In the genomic region with DNA sequence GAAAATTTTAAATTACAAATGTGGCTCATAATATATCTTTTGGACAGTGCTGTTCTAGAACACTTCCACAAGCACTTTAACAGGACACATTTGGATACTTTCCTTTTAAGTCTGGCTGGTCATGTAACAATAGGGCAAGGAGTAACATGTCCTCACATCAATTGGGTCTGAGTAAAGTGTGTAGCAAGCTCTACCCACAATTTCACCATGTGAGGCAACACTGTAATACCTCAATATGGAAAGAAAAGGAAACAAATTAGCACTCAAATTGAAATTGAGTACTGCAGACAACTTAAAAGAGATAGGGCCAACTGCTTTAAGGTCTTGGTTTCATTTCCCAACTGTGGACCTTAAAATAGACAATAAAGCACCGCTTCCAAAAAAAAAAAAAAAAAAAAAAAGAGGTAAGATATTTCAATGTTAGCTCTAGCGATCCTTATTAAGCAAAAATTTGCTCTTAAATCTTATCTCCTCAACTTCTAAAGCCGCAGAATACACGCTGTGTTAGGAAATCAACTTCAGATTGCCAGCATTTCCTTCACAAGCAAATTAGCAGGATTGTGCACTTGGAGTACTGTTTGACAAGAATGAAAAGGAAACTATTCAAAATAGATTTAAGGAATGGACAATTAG, we compare ENCODE assay signal across 8 cellular contexts. TPM values are rescaled to one million over a fixed set of nuclear protein-coding genes. Genes with fewer than 3 reads are reported as not detected.
DNase-seq lines count a peak whose midpoint lies in the region; ATAC-seq and TF ChIP-seq lines count a peak whose summit lies in the region.

No MANE protein-coding gene starts in this region.

- H3K27ac ChIP-seq in sigmoid colon, result peak overlapping the region; percentile 85 to 89 (median 86)

- WGBS in sigmoid colon, 2 donors, result 0 to 5% methylated on average over 4 of the region's 4 CpGs

- no peaks in the 10 kb centered on the region for H3K9me3 ChIP-seq in sigmoid colon

- ATAC-seq in HG03460 (IDR thresholded peaks at IDR 0.05; ENCODE audit: unreplicated experiment), result no peak
- ATAC-seq in GM21723 (IDR thresholded peaks at IDR 0.05; ENCODE audit: unreplicated experiment), result no peak

- peaks cover 0 to 6% (median 0%) of the 10 kb centered on the region in 4 donors for H3K4me1 ChIP-seq in sigmoid colon

- DNase-seq in AML-193 (lab: John Stamatoyannopoulos, UW) (peak; percentile 49 to 54), H4 (ENCODE audit: low spot score) (peak; percentile 24), SKM-1 treated with dmso at 0.1 percent for 144 hours (lab: John Stamatoyannopoulos, UW; ENCODE audit: unreplicated experiment) (peak; percentile 55), fibroblast of pulmonary artery (ENCODE audit: low read depth) (peak; percentile 73), sigmoid colon (no peak), SHP77 treated with DMSO at 0.1 percent for 48 hours (lab: John Stamatoyannopoulos, UW) (no peak)

- no peaks in the 10 kb centered on the region for H3K36me3 ChIP-seq in sigmoid colon

- TF ChIP-seq CTCF in fibroblast of pulmonary artery (IDR thresholded peaks at IDR 0.05; ENCODE audit: low read length, missing control alignments), result no peak
- no peak for TF ChIP-seq CTCF in sigmoid colon (IDR thresholded peaks at IDR 0.05)

- no peak for TF ChIP-seq EP300 in sigmoid colon (IDR thresholded peaks at IDR 0.05)

- no peaks in the 10 kb centered on the region for H3K27me3 ChIP-seq in sigmoid colon

- TF ChIP-seq POLR2A in sigmoid colon (IDR thresholded peaks at IDR 0.05), result no peak

- intact Hi-C loops in sigmoid colon (cut with DNase I), result loop anchor here (5.0 kb wide), 2 partner anchors 129 to 584 kb away; no protein-coding TSS in a partner anchor

- H3K4me3 ChIP-seq in fibroblast of pulmonary artery (replicated peaks; ENCODE audit: low read depth, low read length), result peak overlapping the region; percentile 75
- peak overlapping the region; percentile 43 to 66 (median 60) for H3K4me3 ChIP-seq in sigmoid colon

RNA-seq across cellular contexts. Expression of gene CASK, which starts 1.7 kb away (rescaled TPM):
- total RNA-seq in H4 (2014; rRNA removed; shearing (Covaris generic)), result 19.8 and 21.7 TPM in 2 replicates
- 10 to 100 TPM; 18.4 to 37.1 (median 25.3) TPM for total RNA-seq in sigmoid colon
- polyA plus RNA-seq in sigmoid colon, result 10 to 100 TPM in 2 of 3 donors, 1 to 10 TPM in 1; 9.5 to 17.4 (median 12.0) TPM

Comparison
In these comparisons a context has a peak if more than half of its experiments do, and no peak if none do; other contexts are left out.
1. DNase-seq: peak in AML-193 (2 of 2), H4 (single experiment), SKM-1 treated with dmso at 0.1 percent for 144 hours (single experiment) and fibroblast of pulmonary artery (single experiment); none in sigmoid colon (single experiment) and SHP77 treated with DMSO at 0.1 percent for 48 hours (single experiment).